Comparison of ENCODE assay signal across 24 cellular contexts in the genomic region with DNA sequence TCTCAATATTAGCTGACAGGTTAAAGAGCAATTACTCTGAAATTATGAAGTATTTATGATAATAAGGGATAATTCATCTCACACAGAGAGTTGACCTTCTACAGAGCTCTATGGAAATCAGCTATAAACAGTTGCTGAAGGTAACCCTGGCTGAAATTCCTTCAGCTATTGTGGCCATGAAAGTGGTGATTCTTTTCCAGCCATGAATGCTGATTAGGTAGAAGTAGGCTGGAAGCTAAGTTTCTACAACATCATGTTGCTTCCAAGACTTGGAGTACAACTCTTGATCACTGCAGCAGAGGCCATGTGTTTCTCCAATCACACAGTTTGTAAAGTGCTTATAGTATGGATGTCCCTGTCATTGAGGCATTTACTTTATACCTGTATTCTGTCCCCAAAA.
"Had no signal": no experiment of that assay in that cellular context is flagged by ENCODE, and none has a peak within 500 bp of the region (broad histone marks: within the 10 kb centered on the region; RNA-seq: fewer than 3 reads in every experiment).

No MANE protein-coding gene starts in this region.

- DNase-seq: IMR-90; Karpas-422; KG1; MM.1S; NCI-H1092 treated with DMSO at 0.1 percent for 48 hours; NCI-H1436; NCI-H187; NCI-H2029; NCI-H2081 treated with DMSO at 0.1 percent for 48 hours; NCI-H2171; NCI-H345; NCI-H446 treated with DMSO at 0.1 percent for 48 hours; NCI-H510A treated with DMSO at 0.1 percent for 48 hours; NCI-H526; NCI-H774; NK-92 treated with Interleukin-12 subunit alpha and Interleukin-12 subunit beta, amount 100 ng/mL, for 24 hours; OCI-M1; PC-9; Peyer's patch; SHP77 treated with DMSO at 0.1 percent for 48 hours; SJCRH30 had no signal

- H2AFZ ChIP-seq: PC-9 had no signal

- H3K9me3 ChIP-seq: Peyer's patch, SJCRH30 had no signal

- ATAC-seq: HepG2, Right ventricle myocardium inferior, SK-N-SH treated with all-trans-retinoic acid at 6 μM for 48 hours had no signal

- H3K36me3 ChIP-seq: Peyer's patch, SJCRH30 had no signal

- H3K4me3 ChIP-seq: PC-9, Peyer's patch, SJCRH30 had no signal

- H3K4me1 ChIP-seq: Peyer's patch, SJCRH30 had no signal

- H3K27me3 ChIP-seq: Peyer's patch, SJCRH30 had no signal

- H3K27ac ChIP-seq: PC-9, Peyer's patch, SJCRH30 had no signal

- H3K4me2 ChIP-seq: PC-9 had no signal

- FAIRE-seq: HepG2 had no signal
